Comparison of ENCODE assay signal across 24 cellular contexts in genomic region chr11:59193741-59194140, GRCh38. TPM values are rescaled to one million over a fixed set of nuclear protein-coding genes. Genes with fewer than 3 reads are reported as not detected.
"Had no signal": no experiment of that assay in that cellular context is flagged by ENCODE, and none has a peak within 500 bp of the region (broad histone marks: within the 10 kb centered on the region; RNA-seq: fewer than 3 reads in every experiment).

No MANE protein-coding gene starts in this region.

- ATAC-seq: gastrocnemius medialis, heart right ventricle, left cardiac atrium, left lung, left ventricle myocardium superior had no signal

- H3K4me3 ChIP-seq: coronary artery, dorsolateral prefrontal cortex, esophagus muscularis mucosa, gastrocnemius medialis, heart right ventricle, left lung, lung had no signal

- H3K9me3 ChIP-seq: esophagus muscularis mucosa, gastrocnemius medialis, heart right ventricle, left lung had no signal

- H3K4me1 ChIP-seq: gastrocnemius medialis had no signal

- H3K36me3 ChIP-seq: gastrocnemius medialis had no signal

- H3K27ac ChIP-seq: coronary artery, esophagus muscularis mucosa, gastrocnemius medialis, heart right ventricle, left lung had no signal

- DNase-seq: dermis blood vessel endothelial cell; effector CD4-positive, alpha-beta T cell; effector memory CD4-positive, alpha-beta T cell; foreskin melanocyte; gastrocnemius medialis; glutamatergic neuron; head of caudate nucleus; heart right ventricle; hippocampal formation; left cardiac atrium; left lung; left ventricle myocardium superior; mammary epithelial cell; mesendoderm; midbrain had no signal

- H3K27me3 ChIP-seq: dorsolateral prefrontal cortex, esophagus muscularis mucosa, gastrocnemius medialis, heart right ventricle, left lung had no signal

RNA-seq across cellular contexts. Expression of gene MPEG1, which starts 19.0 kb away (rescaled TPM):
- total RNA-seq: dermis blood vessel endothelial cell, endothelial cell of umbilical vein, epithelial cell of proximal tubule, glomerular endothelial cell, kidney epithelial cell, mammary epithelial cell had no signal
- polyA plus RNA-seq: endothelial cell of umbilical vein, keratinocyte, mammary epithelial cell had no signal
